Comparison of ENCODE assay signal across 9 cellular contexts in genomic region chr16:610513-611381, GRCh38. TPM values are rescaled to one million over a fixed set of nuclear protein-coding genes. Genes with fewer than 3 reads are reported as not detected.
DNase-seq lines count a peak whose midpoint lies in the region; ATAC-seq and TF ChIP-seq lines count a peak whose summit lies in the region.
"Had no signal": no experiment of that assay in that cellular context is flagged by ENCODE, and none has a peak within 500 bp of the region (broad histone marks: within the 10 kb centered on the region; RNA-seq: fewer than 3 reads in every experiment).

No MANE protein-coding gene starts in this region.

- peaks cover 5 to 11% (median 8%) of the 10 kb centered on the region in 3 donors for H3K4me1 Mint-ChIP-seq in T-cell
- H3K4me1 Mint-ChIP-seq in brain, result peaks cover 7% of the 10 kb centered on the region

- POLR2A ChIA-PET in T-cell (lab: Charles Lee), result no interaction called here

- DNase-seq in T-cell, result peak in 29 of 34 experiments; percentile 25 to 61 (median 40)
- peak; percentile 62 for DNase-seq in left kidney (ENCODE audit: low read depth, low spot score)
- DNase-seq in stimulated activated CD4-positive, alpha-beta T cell treated with anti-CD3 and anti-CD28 coated beads, TNF-alpha, amount 100 ng/mL, for 48 hours (ENCODE audit: low read depth in 3 of 3), result peak; percentile 44 to 51 (median 50)
- no peak for DNase-seq in NCI-H2107 (lab: John Stamatoyannopoulos, UW)
- no peak for DNase-seq in NAMALWA (ENCODE audit: low spot score)
- DNase-seq in DMS 273 (lab: John Stamatoyannopoulos, UW; ENCODE audit: unreplicated experiment), result no peak

- H3K9me3 Mint-ChIP-seq in T-cell, result no peaks in the 10 kb centered on the region
- peaks cover 0 to 15% (median 0%) of the 10 kb centered on the region in 5 experiments for H3K9me3 Mint-ChIP-seq in brain
- H3K9me3 Mint-ChIP-seq: stimulated activated naive CD8-positive, alpha-beta T cell treated with anti-CD3 and anti-CD28 coated beads, Interleukin-15, Interleukin-2, amounts not matched to agents 100 ng/mL and 50 ng/mL, for 24 hours had no signal

- H3K4me3 Mint-ChIP-seq in T-cell (no peak overlapping the region), brain (peak overlapping the region in 1 of 5 experiments; percentile 46)
- H3K4me3 Mint-ChIP-seq: stimulated activated naive CD8-positive, alpha-beta T cell treated with anti-CD3 and anti-CD28 coated beads, Interleukin-15, Interleukin-2, amounts not matched to agents 100 ng/mL and 50 ng/mL, for 24 hours had no signal

- H3K27me3 Mint-ChIP-seq in T-cell (no peaks in the 10 kb centered on the region), brain (no peaks in the 10 kb centered on the region)
- H3K27me3 Mint-ChIP-seq: stimulated activated naive CD8-positive, alpha-beta T cell treated with anti-CD3 and anti-CD28 coated beads, Interleukin-15, Interleukin-2, amounts not matched to agents 100 ng/mL and 50 ng/mL, for 24 hours had no signal

- TF ChIP-seq CTCF in GM12872 (IDR thresholded peaks at IDR 0.05; ENCODE audit: insufficient read depth, low read depth, low read length) (peak; percentile 44), brain (conservative IDR thresholded peaks at IDR 0.05) (peak in 1 of 2 experiments; percentile 36)

- CTCF ChIA-PET in T-cell (lab: Charles Lee), result no interaction called here

- H3K36me3 Mint-ChIP-seq in T-cell, result peaks cover 9% of the 10 kb centered on the region
- peaks cover 44% of the 10 kb centered on the region for H3K36me3 Mint-ChIP-seq in brain

- ATAC-seq in T-cell (replicated peaks in 1 of 4), result peak; percentile 65 to 75 (median 69)

- peak overlapping the region in 1 of 2 donors; percentile 43 for H3K27ac Mint-ChIP-seq in T-cell
- H3K27ac Mint-ChIP-seq in brain, result peak overlapping the region in 3 of 5 experiments; percentile 70 to 90 (median 78)
- H3K27ac Mint-ChIP-seq: stimulated activated naive CD8-positive, alpha-beta T cell treated with anti-CD3 and anti-CD28 coated beads, Interleukin-15, Interleukin-2, amounts not matched to agents 100 ng/mL and 50 ng/mL, for 24 hours had no signal

RNA-seq across cellular contexts. Expression of gene WFIKKN1, which starts 20.0 kb away (rescaled TPM):
- 1 to 10 TPM in 3 of 5 donors, under 1 TPM in 2; 0.15 to 1.5 (median 1.0) TPM for total RNA-seq in T-cell
- polyA plus RNA-seq in brain (ENCODE audit: insufficient read depth, low read depth, low replicate concordance), result 1.4 TPM

RNA-seq across cellular contexts. Expression of gene RAB40C, which starts 20.9 kb away (rescaled TPM):
- 10 to 100 TPM; 14.1 to 28.0 (median 24.4) TPM for total RNA-seq in T-cell
- polyA plus RNA-seq in brain (ENCODE audit: insufficient read depth, low read depth, low replicate concordance), result 41.1 TPM

RNA-seq across cellular contexts. Expression of gene METTL26, which starts 25.4 kb away (rescaled TPM):
- 10 to 100 TPM; 42.1 to 94.0 (median 87.2) TPM for total RNA-seq in T-cell
- polyA plus RNA-seq in brain (ENCODE audit: insufficient read depth, low read depth, low replicate concordance), result 191 TPM

RNA-seq across cellular contexts. Expression of gene MCRIP2, which starts 30.9 kb away (rescaled TPM):
- total RNA-seq in T-cell, result 10 to 100 TPM; 19.1 to 43.0 (median 40.0) TPM
- polyA plus RNA-seq in brain (ENCODE audit: insufficient read depth, low read depth, low replicate concordance), result 22.6 TPM

RNA-seq across cellular contexts. Expression of gene WDR90, which starts 38.4 kb away (rescaled TPM):
- total RNA-seq in T-cell, result 10 to 100 TPM; 19.7 to 35.7 (median 23.4) TPM
- 12.5 TPM for polyA plus RNA-seq in brain (ENCODE audit: insufficient read depth, low read depth, low replicate concordance)

Comparison
In these comparisons a context has a peak if more than half of its experiments do, and no peak if none do; other contexts are left out.
1. DNase-seq: peak in T-cell (29 of 34), left kidney (single experiment) and stimulated activated CD4-positive, alpha-beta T cell treated with anti-CD3 and anti-CD28 coated beads, TNF-alpha, amount 100 ng/mL, for 48 hours (3 of 3); none in NCI-H2107 (single experiment), NAMALWA (single experiment) and DMS 273 (single experiment).